16 cellular contexts compared by ENCODE assay signal in the genomic region with DNA sequence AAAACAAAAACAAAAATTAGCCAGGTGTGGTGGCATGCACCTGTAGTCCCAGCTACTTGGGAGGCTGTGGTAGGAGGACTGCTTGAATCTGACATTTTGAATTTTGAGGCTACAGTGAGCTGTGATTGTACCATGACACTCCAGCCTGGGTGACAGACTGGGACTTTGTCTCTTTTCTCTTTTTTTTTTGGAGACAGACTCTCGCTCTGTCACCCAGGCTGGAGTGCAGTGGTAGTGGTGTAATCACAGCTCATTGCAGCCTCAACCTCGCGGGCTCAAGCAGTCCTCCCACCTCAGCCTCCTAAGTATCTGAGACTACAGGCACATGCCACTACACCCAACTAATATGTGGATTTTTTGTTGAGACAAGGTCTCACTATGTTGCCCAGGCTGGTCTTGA. TPM values are rescaled to one million over a fixed set of nuclear protein-coding genes. Genes with fewer than 3 reads are reported as not detected.
A peak's percentile ranks its signal among the peaks of the same experiment; 100 is the strongest.
DNase-seq lines count a peak whose midpoint lies in the region; ATAC-seq and TF ChIP-seq lines count a peak whose summit lies in the region.
"Had no signal": no experiment of that assay in that cellular context is flagged by ENCODE, and none has a peak within 500 bp of the region (broad histone marks: within the 10 kb centered on the region; RNA-seq: fewer than 3 reads in every experiment).

No MANE protein-coding gene starts in this region.

- H3K4me3 Mint-ChIP-seq in activated naive CD4-positive, alpha-beta T cell treated with anti-CD3 and anti-CD28 coated beads, Interleukin-2, amount 50 U/mL, for 24 hours = no peak overlapping the region
- no peak overlapping the region for H3K4me3 Mint-ChIP-seq in activated naive CD4-positive, alpha-beta T cell treated with anti-CD3 and anti-CD28 coated beads for 36 hours
- H3K4me3 Mint-ChIP-seq in effector memory CD8-positive, alpha-beta T cell = peak overlapping the region in 1 of 2 donors; percentile 11
- no peak overlapping the region for H3K4me3 Mint-ChIP-seq in stimulated activated memory B cell treated with anti-CD40 and anti-IgM and Interleukin-4, amounts not matched to agents 10 μg/mL and 1 μg/mL and 100 μg/mL, for 72 hours

- no peaks in the 10 kb centered on the region for H3K9me2 ChIP-seq in DOHH2 (replicated peaks; ENCODE audit: control insufficient read depth, low read length)

- H3K4me1 ChIP-seq in DOHH2 (ENCODE audit: control insufficient read depth, low read length) = peaks cover 56% of the 10 kb centered on the region

- no peak for TF ChIP-seq CTCF in DOHH2 (IDR thresholded peaks at IDR 0.05; ENCODE audit: low read depth, low read length, poor library complexity, severe bottlenecking)

- no peak for DNase-seq in activated naive CD4-positive, alpha-beta T cell treated with anti-CD3 and anti-CD28 coated beads for 36 hours
- DNase-seq in effector memory CD8-positive, alpha-beta T cell = no peak
- DNase-seq in DMS 273 treated with DMSO at 0.1 percent for 48 hours (lab: John Stamatoyannopoulos, UW) (no peak), NCI-H2081 (lab: John Stamatoyannopoulos, UW) (no peak)
- DNase-seq: AML-193, KG1, NCI-H1048, NCI-H146, NCI-H2227 treated with DMSO at 0.1 percent for 48 hours, NCI-H526, OCI-M1 had no signal

- no peak overlapping the region for H3K4me3 ChIP-seq in DOHH2 (ENCODE audit: low read length)

- peaks cover 18% of the 10 kb centered on the region; the same call in 1 of the 2 replicates for H4K20me1 ChIP-seq in DOHH2 (ENCODE audit: control insufficient read depth, insufficient read depth, low read depth, low read length)

- peak overlapping the region; percentile 73 for H3K27ac Mint-ChIP-seq in activated naive CD4-positive, alpha-beta T cell treated with anti-CD3 and anti-CD28 coated beads, Interleukin-2, amount 50 U/mL, for 24 hours
- H3K27ac Mint-ChIP-seq in activated naive CD4-positive, alpha-beta T cell treated with anti-CD3 and anti-CD28 coated beads for 36 hours = no peak overlapping the region
- peak overlapping the region; percentile 89 for H3K27ac Mint-ChIP-seq in effector memory CD8-positive, alpha-beta T cell
- peak overlapping the region; percentile 58 for H3K27ac Mint-ChIP-seq in stimulated activated memory B cell treated with anti-CD40 and anti-IgM and Interleukin-4, amounts not matched to agents 10 μg/mL and 1 μg/mL and 100 μg/mL, for 72 hours

- peaks cover 97% of the 10 kb centered on the region for H3K79me2 ChIP-seq in DOHH2 (ENCODE audit: control insufficient read depth, low read length)

- H3K27ac ChIP-seq in DOHH2 (ENCODE audit: low read depth, low read length) = no peak overlapping the region
- H3K27ac ChIP-seq: RWPE1 had no signal

- H3K27me3 ChIP-seq in DOHH2 (ENCODE audit: control insufficient read depth, low read length) = no peaks in the 10 kb centered on the region

- H3K36me3 Mint-ChIP-seq in activated naive CD4-positive, alpha-beta T cell treated with anti-CD3 and anti-CD28 coated beads, Interleukin-2, amount 50 U/mL, for 24 hours = peaks cover 7% of the 10 kb centered on the region
- H3K36me3 Mint-ChIP-seq in activated naive CD4-positive, alpha-beta T cell treated with anti-CD3 and anti-CD28 coated beads for 36 hours (ENCODE audit: low read depth) = peaks cover 17% of the 10 kb centered on the region
- peaks cover 30% of the 10 kb centered on the region for H3K36me3 Mint-ChIP-seq in effector memory CD8-positive, alpha-beta T cell (ENCODE audit: insufficient read depth)
- H3K36me3 Mint-ChIP-seq in stimulated activated memory B cell treated with anti-CD40 and anti-IgM and Interleukin-4, amounts not matched to agents 10 μg/mL and 1 μg/mL and 100 μg/mL, for 72 hours = peaks cover 19% of the 10 kb centered on the region

- H3K9me3 ChIP-seq in DOHH2 (ENCODE audit: control insufficient read depth, insufficient read depth, low read length) = no peaks in the 10 kb centered on the region

- no peaks in the 10 kb centered on the region for H3K9me3 Mint-ChIP-seq in activated naive CD4-positive, alpha-beta T cell treated with anti-CD3 and anti-CD28 coated beads, Interleukin-2, amount 50 U/mL, for 24 hours
- no peaks in the 10 kb centered on the region for H3K9me3 Mint-ChIP-seq in activated naive CD4-positive, alpha-beta T cell treated with anti-CD3 and anti-CD28 coated beads for 36 hours
- no peaks in the 10 kb centered on the region for H3K9me3 Mint-ChIP-seq in effector memory CD8-positive, alpha-beta T cell
- no peaks in the 10 kb centered on the region for H3K9me3 Mint-ChIP-seq in stimulated activated memory B cell treated with anti-CD40 and anti-IgM and Interleukin-4, amounts not matched to agents 10 μg/mL and 1 μg/mL and 100 μg/mL, for 72 hours

- peaks cover 35% of the 10 kb centered on the region for H3K36me3 ChIP-seq in DOHH2 (ENCODE audit: control insufficient read depth, low read length)

- peaks cover 2% of the 10 kb centered on the region; the same call in 1 of the 2 replicates for H3F3A ChIP-seq in DOHH2 (ENCODE audit: control insufficient read depth, insufficient read depth)

- intact Hi-C loops in activated naive CD4-positive, alpha-beta T cell treated with anti-CD3 and anti-CD28 coated beads for 36 hours (cut with micrococcal nuclease) = no loop called here

- ATAC-seq in effector memory CD8-positive, alpha-beta T cell (replicated peaks) = peak; percentile 25
- ATAC-seq in stimulated activated memory B cell treated with anti-CD40 and anti-IgM and Interleukin-4, amounts not matched to agents 10 μg/mL and 1 μg/mL and 100 μg/mL, for 72 hours = no peak
- ATAC-seq in GM18868 (IDR thresholded peaks at IDR 0.05; ENCODE audit: unreplicated experiment) = no peak

- H3K4me2 ChIP-seq in DOHH2 (ENCODE audit: low read length) = 0 out of 2 replicates have a peak overlapping the region, but pooled peaks have one; percentile 10

- H3K4me1 Mint-ChIP-seq in activated naive CD4-positive, alpha-beta T cell treated with anti-CD3 and anti-CD28 coated beads, Interleukin-2, amount 50 U/mL, for 24 hours = peaks cover 82% of the 10 kb centered on the region
- peaks cover 76% of the 10 kb centered on the region for H3K4me1 Mint-ChIP-seq in activated naive CD4-positive, alpha-beta T cell treated with anti-CD3 and anti-CD28 coated beads for 36 hours (ENCODE audit: low read depth)
- peaks cover 55 to 75% of the 10 kb centered on the region in 2 donors for H3K4me1 Mint-ChIP-seq in effector memory CD8-positive, alpha-beta T cell (ENCODE audit: low read depth in 2 of 2)
- H3K4me1 Mint-ChIP-seq in stimulated activated memory B cell treated with anti-CD40 and anti-IgM and Interleukin-4, amounts not matched to agents 10 μg/mL and 1 μg/mL and 100 μg/mL, for 72 hours = peaks cover 86% of the 10 kb centered on the region

- no peaks in the 10 kb centered on the region for H3K27me3 Mint-ChIP-seq in activated naive CD4-positive, alpha-beta T cell treated with anti-CD3 and anti-CD28 coated beads, Interleukin-2, amount 50 U/mL, for 24 hours
- no peaks in the 10 kb centered on the region for H3K27me3 Mint-ChIP-seq in activated naive CD4-positive, alpha-beta T cell treated with anti-CD3 and anti-CD28 coated beads for 36 hours (ENCODE audit: low read depth)
- no peaks in the 10 kb centered on the region for H3K27me3 Mint-ChIP-seq in effector memory CD8-positive, alpha-beta T cell
- H3K27me3 Mint-ChIP-seq in stimulated activated memory B cell treated with anti-CD40 and anti-IgM and Interleukin-4, amounts not matched to agents 10 μg/mL and 1 μg/mL and 100 μg/mL, for 72 hours = no peaks in the 10 kb centered on the region

- CTCF ChIA-PET in activated naive CD4-positive, alpha-beta T cell treated with anti-CD3 and anti-CD28 coated beads for 36 hours (lab: Charles Lee) = interaction anchor here (0.6 to 1.1 kb wide), 2 partner anchors 77 to 161 kb away, joined by 3 to 4 read pairs; no protein-coding TSS in a partner anchor

RNA-seq across cellular contexts. Expression of a gene that starts 35.6 kb away (rescaled TPM):
- 100 to 1,000 TPM in 1 of 2 experiments, 10 to 100 TPM in 1; 87.8 to 101 TPM for total RNA-seq in activated naive CD4-positive, alpha-beta T cell treated with anti-CD3 and anti-CD28 coated beads for 36 hours
